Comparison of ENCODE assay signal across 9 cellular contexts in the genomic region with DNA sequence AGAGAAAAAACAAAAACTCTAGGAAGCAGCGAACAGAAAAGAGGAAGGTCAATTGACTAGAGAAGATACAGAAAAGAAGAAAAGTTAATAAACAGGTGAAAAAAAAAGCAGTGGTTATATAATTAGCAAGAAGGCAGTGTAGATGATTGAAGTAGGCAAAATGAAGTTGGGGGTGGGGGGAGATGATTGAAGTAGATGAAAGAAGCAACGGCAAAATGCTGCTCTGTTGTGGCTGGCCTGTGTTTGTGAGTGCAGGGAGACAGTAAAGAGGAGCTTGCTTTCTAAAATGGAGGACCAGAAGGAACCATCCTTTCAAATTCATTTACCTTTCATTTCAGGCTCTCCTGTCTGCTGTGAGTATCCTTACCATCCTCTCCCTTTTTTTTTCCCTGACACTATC. TPM values are rescaled to one million over a fixed set of nuclear protein-coding genes. Genes with fewer than 3 reads are reported as not detected.
DNase-seq lines count a peak whose midpoint lies in the region; ATAC-seq and TF ChIP-seq lines count a peak whose summit lies in the region.
"Had no signal": no experiment of that assay in that cellular context is flagged by ENCODE, and none has a peak within 500 bp of the region (broad histone marks: within the 10 kb centered on the region; RNA-seq: fewer than 3 reads in every experiment).

No MANE protein-coding gene starts in this region.

- TF ChIP-seq POLR2A in esophagus squamous epithelium (IDR thresholded peaks at IDR 0.05), result no peak

- peaks cover 18% of the 10 kb centered on the region for H3K36me3 Mint-ChIP-seq in activated CD4-positive, alpha-beta memory T cell treated with anti-CD3 and anti-CD28 coated beads for 36 hours

- H3K4me3 ChIP-seq in esophagus squamous epithelium (peak overlapping the region in 3 of 4 donors; percentile 8 to 44 (median 36)), thoracic aorta (peak overlapping the region; percentile 65)

- no peak for ATAC-seq in thoracic aorta (ENCODE audit: insufficient number of reproducible peaks, low FRiP score, low read depth)
- no peak for ATAC-seq in HG02642 (IDR thresholded peaks at IDR 0.05; ENCODE audit: poor library complexity, unreplicated experiment)
- no peak for ATAC-seq in left lobe of liver

- peak overlapping the region; percentile 92 for H3K27ac Mint-ChIP-seq in activated CD4-positive, alpha-beta memory T cell treated with anti-CD3 and anti-CD28 coated beads for 36 hours

- CTCF ChIA-PET in activated CD4-positive, alpha-beta memory T cell treated with anti-CD3 and anti-CD28 coated beads for 36 hours (lab: Charles Lee), result interaction anchor here (1.7 to 1.8 kb wide), 2 partner anchors 9 to 11 kb away, joined by 6 to 13 read pairs; partner anchors contain the start of gene EVI2A
- CTCF ChIA-PET in RWPE1 (lab: Yijun Ruan, JAX), result no interaction called here

- H3K4me3 Mint-ChIP-seq in activated CD4-positive, alpha-beta memory T cell treated with anti-CD3 and anti-CD28 coated beads for 36 hours, result peak overlapping the region; percentile 83

- H3K36me3 ChIP-seq in esophagus squamous epithelium (peaks cover 0 to 5% (median 0%) of the 10 kb centered on the region in 3 donors), thoracic aorta (no peaks in the 10 kb centered on the region)

- H3K27ac ChIP-seq in esophagus squamous epithelium (peak overlapping the region in 3 of 4 donors; percentile 52 to 73 (median 54)), thoracic aorta (peak overlapping the region in 1 of 2 donors; percentile 28), RWPE1 (no peak overlapping the region)

- no peaks in the 10 kb centered on the region for H3K9me3 ChIP-seq in esophagus squamous epithelium
- H3K9me3 ChIP-seq in thoracic aorta, result no peaks in the 10 kb centered on the region

- intact Hi-C loops in activated CD4-positive, alpha-beta memory T cell treated with anti-CD3 and anti-CD28 coated beads for 36 hours (cut with micrococcal nuclease), result loop anchor here (1.0 to 5.0 kb wide), 2 partner anchors 11 to 338 kb away; partner anchors contain the start of genes EVI2A and RNF135
- intact Hi-C loops in esophagus squamous epithelium (cut with DNase I), result no loop called here

- H3K9me3 Mint-ChIP-seq in activated CD4-positive, alpha-beta memory T cell treated with anti-CD3 and anti-CD28 coated beads for 36 hours, result no peaks in the 10 kb centered on the region

- H3K4me1 ChIP-seq in esophagus squamous epithelium (peaks cover 0 to 7% (median 0%) of the 10 kb centered on the region in 3 donors), thoracic aorta (ENCODE audit: control insufficient read depth in 1 of 2, low read depth in 2 of 2) (no peaks in the 10 kb centered on the region)

- TF ChIP-seq CTCF in esophagus squamous epithelium (IDR thresholded peaks at IDR 0.05), result no peak
- TF ChIP-seq CTCF in thoracic aorta (IDR thresholded peaks at IDR 0.05), result no peak
- no peak for TF ChIP-seq CTCF in RWPE1 (conservative IDR thresholded peaks at IDR 0.05; ENCODE audit: low read depth)

- H3K27me3 ChIP-seq in esophagus squamous epithelium (no peaks in the 10 kb centered on the region), thoracic aorta (replicated peaks; ENCODE audit: insufficient read depth) (no peaks in the 10 kb centered on the region)

- 54 to 63% methylated on average over 2 of the region's 2 CpGs for WGBS in esophagus squamous epithelium, 2 donors

- no peaks in the 10 kb centered on the region for H3K27me3 Mint-ChIP-seq in activated CD4-positive, alpha-beta memory T cell treated with anti-CD3 and anti-CD28 coated beads for 36 hours

- peak; percentile 61 for DNase-seq in activated CD8-positive, alpha-beta memory T cell treated with anti-CD3 and anti-CD28 coated beads, Interleukin-2, amount 50 U/mL, for 1 hour (ENCODE audit: extremely low read depth)
- no peak for DNase-seq in activated CD8-positive, alpha-beta memory T cell treated with anti-CD3 and anti-CD28 coated beads, Interleukin-2, amount 50 U/mL, for 48 hours
- peak; percentile 51 for DNase-seq in activated CD4-positive, alpha-beta memory T cell treated with anti-CD3 and anti-CD28 coated beads for 36 hours
- DNase-seq in esophagus squamous epithelium (lab: John Stamatoyannopoulos, UW), result no peak
- DNase-seq in thoracic aorta (ENCODE audit: low spot score), result no peak
- DNase-seq in RWPE1 (ENCODE audit: low spot score), result no peak
- DNase-seq in left lobe of liver (ENCODE audit: low spot score), result no peak
- DNase-seq: NCI-H69 had no signal

- POLR2A ChIA-PET in activated CD4-positive, alpha-beta memory T cell treated with anti-CD3 and anti-CD28 coated beads for 36 hours (lab: Charles Lee), result interaction anchor here (4.5 kb wide), 1 partner anchor 9 kb away, joined by 106 read pairs; the partner anchor contains the start of gene EVI2A
- POLR2A ChIA-PET in RWPE1 (lab: Yijun Ruan, JAX; ENCODE audit: low non-redundant PET), result no interaction called here

- H3K4me1 Mint-ChIP-seq in activated CD4-positive, alpha-beta memory T cell treated with anti-CD3 and anti-CD28 coated beads for 36 hours (ENCODE audit: low read depth), result peaks cover 55% of the 10 kb centered on the region

RNA-seq across cellular contexts. Expression of gene EVI2B, which starts 3.6 kb away (rescaled TPM):
- total RNA-seq in activated CD4-positive, alpha-beta memory T cell treated with anti-CD3 and anti-CD28 coated beads for 36 hours, result 10 to 100 TPM; 14.1 to 15.9 TPM
- total RNA-seq in esophagus squamous epithelium (10 to 100 TPM in 1 of 4 donors, 1 to 10 TPM in 3; 1.7 to 13.4 (median 4.2) TPM), thoracic aorta (10 to 100 TPM; 14.4 to 18.5 TPM), left lobe of liver (2.0 TPM)

RNA-seq across cellular contexts. Expression of gene EVI2A, which starts 11.2 kb away (rescaled TPM):
- 10 to 100 TPM; 24.5 to 25.5 TPM for total RNA-seq in activated CD4-positive, alpha-beta memory T cell treated with anti-CD3 and anti-CD28 coated beads for 36 hours
- total RNA-seq in esophagus squamous epithelium, result 10 to 100 TPM in 1 of 4 donors, 1 to 10 TPM in 2, under 1 TPM in 1; 0.68 to 11.1 (median 3.3) TPM
- total RNA-seq in thoracic aorta, result 10 to 100 TPM in 1 of 2 donors, 1 to 10 TPM in 1; 7.6 to 15.5 TPM
- 0.63 TPM for total RNA-seq in left lobe of liver

RNA-seq across cellular contexts. Expression of gene OMG, which starts 13.2 kb away (rescaled TPM):
- under 1 TPM; 0.15 to 0.19 TPM for total RNA-seq in activated CD4-positive, alpha-beta memory T cell treated with anti-CD3 and anti-CD28 coated beads for 36 hours
- total RNA-seq in esophagus squamous epithelium (under 1 TPM in 1 of 4 donors, not detected in 3; 0.76 TPM), thoracic aorta (not detected), left lobe of liver (0.38 TPM)

Comparison
In these comparisons a context has a peak if more than half of its experiments do, and no peak if none do; other contexts are left out.
1. DNase-seq: peak in activated CD8-positive, alpha-beta memory T cell treated with anti-CD3 and anti-CD28 coated beads, Interleukin-2, amount 50 U/mL, for 1 hour (single experiment) and activated CD4-positive, alpha-beta memory T cell treated with anti-CD3 and anti-CD28 coated beads for 36 hours (single experiment); none in activated CD8-positive, alpha-beta memory T cell treated with anti-CD3 and anti-CD28 coated beads, Interleukin-2, amount 50 U/mL, for 48 hours (single experiment), esophagus squamous epithelium (single experiment), thoracic aorta (single experiment), RWPE1 (single experiment) and left lobe of liver (single experiment).